33 cellular contexts compared by ENCODE assay signal in genomic region chr15:66413555-66413954, GRCh38.
"Had no signal": no experiment of that assay in that cellular context is flagged by ENCODE, and none has a peak within 500 bp of the region (broad histone marks: within the 10 kb centered on the region; RNA-seq: fewer than 3 reads in every experiment).

No MANE protein-coding gene starts in this region.

- H3K9me3 ChIP-seq: SJSA1, SK-N-SH had no signal

- H3K27me3 ChIP-seq: Peyer's patch, SJSA1 had no signal

- H3K9ac ChIP-seq: SK-N-SH had no signal

- DNase-seq: activated CD4-positive, alpha-beta memory T cell treated with anti-CD3 and anti-CD28 coated beads for 36 hours; activated CD4-positive, alpha-beta T cell treated with anti-CD3 and anti-CD28 coated beads for 4 hours; activated CD4-positive, alpha-beta T cell treated with anti-CD3 and anti-CD28 coated beads, Interleukin-2, amount 50 U/mL, for 1 hour; activated CD8-positive, alpha-beta memory T cell treated with anti-CD3 and anti-CD28 coated beads for 24 hours; activated CD8-positive, alpha-beta memory T cell treated with anti-CD3 and anti-CD28 coated beads, Interleukin-2, amount 10 ng/mL, durations not matched to agents 7 days and 5 days; activated CD8-positive, alpha-beta memory T cell treated with anti-CD3 and anti-CD28 coated beads, Interleukin-2, amount 50 U/mL, for 48 hours; activated effector memory CD4-positive, alpha-beta T cell treated with Interleukin-2 at 50 U/mL for 16 hours; activated naive CD4-positive, alpha-beta T cell treated with anti-CD3 and anti-CD28 coated beads, Interleukin-2, amount 50 U/mL, for 16 hours; activated T-cell treated with anti-CD3 and anti-CD28 coated beads, Interleukin-2, amount 50 U/mL, for 48 hours; anterior cingulate cortex; caudate nucleus; cerebellar nuclear complex; Karpas-422; KBM-7; MV-4-11; NCI-H1092; NCI-H1436 treated with DMSO at 0.1 percent for 48 hours; NCI-H1694 treated with DMSO at 0.1 percent for 48 hours; NCI-H2029; NCI-H345; NCI-H524 treated with DMSO at 0.1 percent for 48 hours; PC-3; Peyer's patch; RPMI8226; SHP77 treated with DMSO at 0.1 percent for 48 hours; SK-N-SH; T1000 had no signal

- H3K4me3 Mint-ChIP-seq: activated CD4-positive, alpha-beta memory T cell treated with anti-CD3 and anti-CD28 coated beads for 36 hours; activated CD8-positive, alpha-beta memory T cell treated with anti-CD3 and anti-CD28 coated beads, Interleukin-2, amount 10 ng/mL, durations not matched to agents 7 days and 5 days; brain; T-helper 1 cell treated with Interleukin-12 subunit alpha and Interleukin-12 subunit beta and Interleukin-4 antibody, amounts not matched to agents 30 μg/mL and 1 μg/mL, for 36 hours; WTC11 had no signal

- H3K27me3 Mint-ChIP-seq: activated CD4-positive, alpha-beta memory T cell treated with anti-CD3 and anti-CD28 coated beads for 36 hours; activated CD8-positive, alpha-beta memory T cell treated with anti-CD3 and anti-CD28 coated beads, Interleukin-2, amount 10 ng/mL, durations not matched to agents 7 days and 5 days; brain; IgD-negative memory B cell had no signal

- H3K27ac ChIP-seq: Peyer's patch, SJSA1 had no signal

- H3K9me2 ChIP-seq: SK-N-SH had no signal

- H3K4me2 ChIP-seq: SK-N-SH had no signal

- H3K36me3 Mint-ChIP-seq: IgD-negative memory B cell had no signal

- H3K27ac Mint-ChIP-seq: activated CD4-positive, alpha-beta memory T cell treated with anti-CD3 and anti-CD28 coated beads for 36 hours; activated CD8-positive, alpha-beta memory T cell treated with anti-CD3 and anti-CD28 coated beads, Interleukin-2, amount 10 ng/mL, durations not matched to agents 7 days and 5 days; brain; IgD-negative memory B cell; T-helper 1 cell treated with Interleukin-12 subunit alpha and Interleukin-12 subunit beta and Interleukin-4 antibody, amounts not matched to agents 30 μg/mL and 1 μg/mL, for 36 hours; WTC11 had no signal

- H3K4me1 ChIP-seq: SJSA1 had no signal

- ATAC-seq: activated CD4-positive, CD25-positive, alpha-beta regulatory T cell treated with anti-CD3 and anti-CD28 coated beads, Interleukin-2, amount 50 U/mL, for 24 hours; activated CD8-positive, alpha-beta memory T cell treated with anti-CD3 and anti-CD28 coated beads, Interleukin-2, amount 10 ng/mL, durations not matched to agents 7 days and 5 days; PC-3; WTC11 had no signal

- H3K4me3 ChIP-seq: Peyer's patch, SJSA1 had no signal

- H3K36me3 ChIP-seq: Peyer's patch had no signal
